1 cellular context compared by ENCODE assay signal in genomic region chr2:176163655-176164021, GRCh38.
TF ChIP-seq lines count a peak whose summit lies in the region.

No MANE protein-coding gene starts in this region.

TF ChIP-seq in GM23338, 12 proteins besides CTCF, POLR2A, EP300 and RAD21 (continued from another document):
- no peak for TF ChIP-seq ETS1 (IDR thresholded peaks at IDR 0.05)
- no peak for TF ChIP-seq CREB1 (CRISPR knock-in tag; IDR thresholded peaks at IDR 0.05; ENCODE audit: low read depth)
- TF ChIP-seq ZNF462 (CRISPR knock-in tag; IDR thresholded peaks at IDR 0.05): no peak
- TF ChIP-seq POLR2AphosphoS5 (IDR thresholded peaks at IDR 0.05; ENCODE audit: low read depth): no peak
- no peak for TF ChIP-seq ZNF114 (CRISPR knock-in tag; IDR thresholded peaks at IDR 0.05)
- no peak for TF ChIP-seq EZH2 (IDR thresholded peaks at IDR 0.05; ENCODE audit: low read depth, unreplicated experiment)
- no peak for TF ChIP-seq EZH2phosphoT487 (IDR thresholded peaks at IDR 0.05; ENCODE audit: unreplicated experiment)
- no peak for TF ChIP-seq JUNB (IDR thresholded peaks at IDR 0.05; ENCODE audit: unreplicated experiment)
- TF ChIP-seq NANOG (IDR thresholded peaks at IDR 0.05; ENCODE audit: borderline replicate concordance): no peak
- TF ChIP-seq ZNF331 (CRISPR knock-in tag; IDR thresholded peaks at IDR 0.05; ENCODE audit: low read depth): no peak
